ENCODE assay signal across 1 cellular context in genomic region chr3:47824541-47825473, GRCh38.
TF ChIP-seq lines count a peak whose summit lies in the region.

No MANE protein-coding gene starts in this region.

TF ChIP-seq in HepG2, 621 proteins besides CTCF, POLR2A, EP300 and RAD21 (continued from another document and continues in another):
- TF ChIP-seq ZNF281 (CRISPR knock-in tag; IDR thresholded peaks at IDR 0.05; ENCODE audit: borderline replicate concordance) (0 out of 2 replicates have a peak, but pooled peaks have one; percentile 9), ZNF235 (CRISPR knock-in tag; IDR thresholded peaks at IDR 0.05; ENCODE audit: borderline replicate concordance) (peak; percentile 91; the same call in 1 of the 2 replicates), HNRNPLL (IDR thresholded peaks at IDR 0.05; ENCODE audit: low read depth, low read length, poor library complexity, severe bottlenecking) (peak; percentile 52), SP5 (CRISPR knock-in tag; IDR thresholded peaks at IDR 0.05; ENCODE audit: borderline replicate concordance, low read depth) (peak; percentile 36; the same call in 1 of the 2 replicates), ZNF354B (CRISPR knock-in tag; IDR thresholded peaks at IDR 0.05) (0 out of 2 replicates have a peak, but pooled peaks have one; percentile 32), MXI1 (IDR thresholded peaks at IDR 0.05; ENCODE audit: borderline replicate concordance, low read depth, low read length) (peak; percentile 78; the same call in 1 of the 3 replicates), ZBTB39 (CRISPR knock-in tag; IDR thresholded peaks at IDR 0.05) (no peak), SOX5 (CRISPR knock-in tag; IDR thresholded peaks at IDR 0.05; ENCODE audit: borderline replicate concordance) (no peak), ZNF772 (CRISPR knock-in tag; IDR thresholded peaks at IDR 0.05) (peak; percentile 55; the same call in 1 of the 2 replicates), ZBTB37 (CRISPR knock-in tag; IDR thresholded peaks at IDR 0.05) (no peak), ZNF282 (IDR thresholded peaks at IDR 0.05; ENCODE audit: partially characterized antibody) (no peak), SALL1 (CRISPR knock-in tag; IDR thresholded peaks at IDR 0.05) (peak; percentile 86), ZNF280D (CRISPR knock-in tag; IDR thresholded peaks at IDR 0.05) (peak; percentile 42; the same call in 1 of the 2 replicates), ZNF512B (CRISPR knock-in tag; IDR thresholded peaks at IDR 0.05; ENCODE audit: borderline replicate concordance) (no peak), ZMAT5 (CRISPR knock-in tag; IDR thresholded peaks at IDR 0.05; ENCODE audit: borderline replicate concordance, low read depth) (no peak), TFE3 (CRISPR knock-in tag; IDR thresholded peaks at IDR 0.05) (no peak), ZKSCAN5 (CRISPR knock-in tag; IDR thresholded peaks at IDR 0.05) (no peak; the same call in 1 of the 2 replicates), ATF5 (CRISPR knock-in tag; IDR thresholded peaks at IDR 0.05; ENCODE audit: low read depth) (0 out of 2 replicates have a peak, but pooled peaks have one; percentile 70), SIX4 (CRISPR knock-in tag; IDR thresholded peaks at IDR 0.05) (no peak), ZNF430 (CRISPR knock-in tag; IDR thresholded peaks at IDR 0.05) (no peak; the same call in none of the 2 replicates), SRSF9 (IDR thresholded peaks at IDR 0.05; ENCODE audit: borderline replicate concordance, insufficient read depth, low read depth, low read length, poor library complexity, severe bottlenecking) (no peak), ZNF44 (CRISPR knock-in tag; IDR thresholded peaks at IDR 0.05) (no peak), SNRNP70 (IDR thresholded peaks at IDR 0.05; ENCODE audit: low read depth, low read length) (no peak), ATF3 (CRISPR knock-in tag; IDR thresholded peaks at IDR 0.05) (no peak; the same call in 1 of the 2 replicates), ZNF253 (CRISPR knock-in tag; IDR thresholded peaks at IDR 0.05; ENCODE audit: borderline replicate concordance) (peak; percentile 90), PRDM4 (CRISPR knock-in tag; IDR thresholded peaks at IDR 0.05; ENCODE audit: borderline replicate concordance) (peak; percentile 59; the same call in 1 of the 2 replicates), TBX3 (IDR thresholded peaks at IDR 0.05; ENCODE audit: borderline replicate concordance) (no peak), MED1 (CRISPR knock-in tag; IDR thresholded peaks at IDR 0.05) (peak; percentile 62), ARID3A (IDR thresholded peaks at IDR 0.05; ENCODE audit: low read depth, low read length) (no peak), TFAP4 (IDR thresholded peaks at IDR 0.05; ENCODE audit: borderline replicate concordance, low read depth) (peak; percentile 16; the same call in 1 of the 2 replicates), ZNF777 (CRISPR knock-in tag; IDR thresholded peaks at IDR 0.05) (peak; percentile 67; the same call in 1 of the 2 replicates), ZFP62 (CRISPR knock-in tag; IDR thresholded peaks at IDR 0.05) (no peak), FOXM1 (CRISPR knock-in tag; IDR thresholded peaks at IDR 0.05) (no peak), HES4 (CRISPR knock-in tag; IDR thresholded peaks at IDR 0.05; ENCODE audit: borderline replicate concordance) (peak; percentile 84; the same call in 1 of the 2 replicates)
